30 cellular contexts compared by ENCODE assay signal in genomic region chr10:58260334-58260733, GRCh38.
"Had no signal": no experiment of that assay in that cellular context is flagged by ENCODE, and none has a peak within 500 bp of the region (broad histone marks: within the 10 kb centered on the region; RNA-seq: fewer than 3 reads in every experiment).

No MANE protein-coding gene starts in this region.

- H3K27me3 ChIP-seq: ascending aorta, breast epithelium, cardiac muscle cell, esophagus squamous epithelium, heart left ventricle had no signal

- H3K9me3 ChIP-seq: ascending aorta, breast epithelium, esophagus squamous epithelium, heart left ventricle had no signal

- H3K36me3 ChIP-seq: ascending aorta, breast epithelium, cardiac muscle cell, heart left ventricle, WERI-Rb-1 had no signal

- H3K4me3 ChIP-seq: ascending aorta, breast epithelium, cardiac muscle cell, coronary artery, esophagus squamous epithelium, heart left ventricle had no signal

- DNase-seq: activated B cell treated with CpG ODN at 0.5 μM for 24 hours; activated CD4-positive, alpha-beta T cell treated with anti-CD3 and anti-CD28 coated beads for 48 hours; activated CD4-positive, alpha-beta T cell treated with anti-CD3 and anti-CD28 coated beads, Interleukin-2, amount 50 U/mL, for 1 hour; activated CD4-positive, alpha-beta T cell treated with anti-CD3 and anti-CD28 coated beads, Interleukin-2, amount 50 U/mL, for 48 hours; activated CD8-positive, alpha-beta memory T cell treated with anti-CD3 and anti-CD28 coated beads for 24 hours; activated CD8-positive, alpha-beta T cell treated with anti-CD3 and anti-CD28 coated beads for 36 hours; activated effector memory CD4-positive, alpha-beta T cell treated with Interleukin-2 at 50 U/mL for 16 hours; activated gamma-delta T cell treated with Interleukin-2 at 50 U/mL for 16 hours; activated naive CD4-positive, alpha-beta T cell treated with anti-CD3 and anti-CD28 coated beads for 36 hours; activated naive CD8-positive, alpha-beta T cell treated with anti-CD3 and anti-CD28 coated beads, Interleukin-2, amount 10 ng/mL, durations not matched to agents 7 days and 5 days; activated T-cell treated with anti-CD3 and anti-CD28 coated beads, Interleukin-2, amount 50 U/mL, for 4 hours; central memory CD4-positive, alpha-beta T cell; effector CD4-positive, alpha-beta T cell; effector memory CD8-positive, alpha-beta T cell; erythroblast; esophagus squamous epithelium; glutamatergic neuron; heart left ventricle; T-helper 1 cell; T-helper 17 cell; T1000; WERI-Rb-1 had no signal

- FAIRE-seq: frontal cortex had no signal

- ATAC-seq: activated CD4-positive, CD25-positive, alpha-beta regulatory T cell treated with anti-CD3 and anti-CD28 coated beads, Interleukin-2, amount 50 U/mL, for 24 hours; activated CD8-positive, alpha-beta T cell treated with anti-CD3 and anti-CD28 coated beads for 36 hours; activated naive CD4-positive, alpha-beta T cell treated with anti-CD3 and anti-CD28 coated beads, Interleukin-2, amount 50 U/mL, for 72 hours; activated T-cell treated with anti-CD3 and anti-CD28 coated beads, Interleukin-2, amount 50 U/mL, for 4 hours; activated T-helper 17 cell treated with anti-CD3 and anti-CD28 coated beads, Interleukin-2, amount 50 U/mL, for 72 hours; effector memory CD8-positive, alpha-beta T cell; heart left ventricle; T-helper 17 cell had no signal

- H3K27ac ChIP-seq: ascending aorta, breast epithelium, cardiac muscle cell, coronary artery, esophagus squamous epithelium, heart left ventricle, WERI-Rb-1 had no signal
